ENCODE assay signal across 13 cellular contexts in the genomic region with DNA sequence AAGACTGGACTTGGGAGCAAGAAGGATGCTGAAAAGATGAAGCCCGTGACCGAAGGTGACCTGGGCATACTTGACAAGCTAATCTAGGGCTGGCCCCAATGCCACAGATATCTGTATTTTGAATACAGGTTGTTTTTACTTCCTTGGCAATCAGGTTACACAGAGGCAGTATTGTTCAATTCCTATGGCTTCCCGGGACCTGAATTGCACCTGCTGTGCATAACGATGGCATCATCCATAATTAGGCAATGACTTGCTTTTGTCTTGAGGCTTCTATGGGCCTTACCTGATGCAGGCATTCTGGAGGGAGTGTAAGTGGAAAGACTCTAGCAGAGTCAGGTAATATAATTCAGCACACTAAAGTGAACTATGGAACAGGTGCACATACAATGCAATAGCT.
DNase-seq lines count a peak whose midpoint lies in the region; ATAC-seq and TF ChIP-seq lines count a peak whose summit lies in the region.
"Had no signal": no experiment of that assay in that cellular context is flagged by ENCODE, and none has a peak within 500 bp of the region (broad histone marks: within the 10 kb centered on the region; RNA-seq: fewer than 3 reads in every experiment).

No MANE protein-coding gene starts in this region.

- H3K9ac ChIP-seq in OCI-LY1 (ENCODE audit: low read length), result peak overlapping the region; percentile 23; the same call in 1 of the 2 replicates

- peak overlapping the region; percentile 46 for H3K4me2 ChIP-seq in OCI-LY1 (ENCODE audit: low read length)

- no peaks in the 10 kb centered on the region for H3F3A ChIP-seq in OCI-LY1 (ENCODE audit: insufficient read depth, low read length)

- ATAC-seq in GM19043 (IDR thresholded peaks at IDR 0.05; ENCODE audit: low read depth, unreplicated experiment) (peak; percentile 22), left colon (peak; percentile 92), GM18907 (IDR thresholded peaks at IDR 0.05; ENCODE audit: unreplicated experiment) (no peak), GM21717 (IDR thresholded peaks at IDR 0.05; ENCODE audit: unreplicated experiment) (no peak)
- ATAC-seq: gastroesophageal sphincter, right cardiac atrium, Right ventricle myocardium inferior had no signal

- DNase-seq in NCI-H1048 (lab: John Stamatoyannopoulos, UW) (peak; percentile 4), left colon (peak; percentile 36 to 45), MV-4-11 (lab: John Stamatoyannopoulos, UW) (no peak), GM19238 (ENCODE audit: insufficient read length, low spot score) (no peak)
- DNase-seq: activated naive CD4-positive, alpha-beta T cell; right cardiac atrium; T-helper 17 cell had no signal

- peak overlapping the region; percentile 11; the same call in 1 of the 2 replicates for H2AFZ ChIP-seq in OCI-LY1 (ENCODE audit: low read length)

- H3K27me3 ChIP-seq in OCI-LY1 (ENCODE audit: insufficient read depth, low read length), result no peaks in the 10 kb centered on the region

- TF ChIP-seq CTCF in OCI-LY1 (IDR thresholded peaks at IDR 0.05; ENCODE audit: low read length), result no peak

- H3K27ac ChIP-seq in OCI-LY1 (ENCODE audit: low read depth, low read length, poor library complexity, severe bottlenecking), result peak overlapping the region; percentile 79
- H3K27ac ChIP-seq: gastroesophageal sphincter had no signal

- no peaks in the 10 kb centered on the region for H4K20me1 ChIP-seq in OCI-LY1 (ENCODE audit: insufficient read depth, low read length)

- H3K4me1 ChIP-seq in OCI-LY1 (ENCODE audit: insufficient read depth, low read length, severe bottlenecking), result peaks cover 46% of the 10 kb centered on the region
- H3K4me1 ChIP-seq: gastroesophageal sphincter had no signal

- H3K9me3 ChIP-seq in OCI-LY1 (ENCODE audit: low read length), result no peaks in the 10 kb centered on the region
- H3K9me3 ChIP-seq: gastroesophageal sphincter had no signal

- peak overlapping the region; percentile 2 for H3K4me3 ChIP-seq in OCI-LY1 (ENCODE audit: low read depth, low read length, poor library complexity, severe bottlenecking)
- H3K4me3 ChIP-seq: gastroesophageal sphincter had no signal

- intact Hi-C loops in left colon (cut with DNase I, micrococcal nuclease), result no loop called here

- no peaks in the 10 kb centered on the region for H3K36me3 ChIP-seq in OCI-LY1 (ENCODE audit: insufficient read depth, low read length)
- H3K36me3 ChIP-seq: gastroesophageal sphincter had no signal

- H3K9me2 ChIP-seq in OCI-LY1 (ENCODE audit: low read depth, low read length), result no peaks in the 10 kb centered on the region

- H3K79me2 ChIP-seq in OCI-LY1 (ENCODE audit: insufficient read depth, low read length), result no peaks in the 10 kb centered on the region

Comparison
In these comparisons a context has a peak if more than half of its experiments do, and no peak if none do; other contexts are left out.
1. ATAC-seq: peak in GM19043 (single experiment) and left colon (single experiment); none in GM18907 (single experiment) and GM21717 (single experiment).
2. DNase-seq: peak in NCI-H1048 (single experiment) and left colon (2 of 2); none in MV-4-11 (single experiment) and GM19238 (single experiment).